ENCODE assay signal across 1 cellular context in the genomic region with DNA sequence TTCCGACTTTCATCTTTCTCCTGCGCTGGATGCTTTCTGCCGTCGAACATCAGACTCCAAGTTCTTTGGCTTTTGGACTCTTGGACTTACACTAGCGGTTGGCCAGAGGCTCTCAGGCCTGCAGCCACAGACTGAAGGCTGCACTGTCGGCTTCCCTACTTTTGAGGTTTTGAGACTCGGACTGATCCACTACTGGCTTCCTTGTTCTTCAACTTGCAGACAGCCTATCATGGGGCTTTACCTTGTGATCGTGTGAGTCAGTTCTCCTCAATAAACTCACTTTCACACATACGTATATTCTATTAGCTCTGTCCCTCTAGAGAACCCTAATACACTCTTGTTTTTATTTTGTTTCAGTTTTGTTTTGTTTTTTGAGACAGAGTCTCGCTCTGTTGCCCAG.
TF ChIP-seq lines count a peak whose summit lies in the region.

No MANE protein-coding gene starts in this region.

TF ChIP-seq in GM23338, 12 proteins besides CTCF, POLR2A, EP300 and RAD21:
- TF ChIP-seq, protein P1, sequence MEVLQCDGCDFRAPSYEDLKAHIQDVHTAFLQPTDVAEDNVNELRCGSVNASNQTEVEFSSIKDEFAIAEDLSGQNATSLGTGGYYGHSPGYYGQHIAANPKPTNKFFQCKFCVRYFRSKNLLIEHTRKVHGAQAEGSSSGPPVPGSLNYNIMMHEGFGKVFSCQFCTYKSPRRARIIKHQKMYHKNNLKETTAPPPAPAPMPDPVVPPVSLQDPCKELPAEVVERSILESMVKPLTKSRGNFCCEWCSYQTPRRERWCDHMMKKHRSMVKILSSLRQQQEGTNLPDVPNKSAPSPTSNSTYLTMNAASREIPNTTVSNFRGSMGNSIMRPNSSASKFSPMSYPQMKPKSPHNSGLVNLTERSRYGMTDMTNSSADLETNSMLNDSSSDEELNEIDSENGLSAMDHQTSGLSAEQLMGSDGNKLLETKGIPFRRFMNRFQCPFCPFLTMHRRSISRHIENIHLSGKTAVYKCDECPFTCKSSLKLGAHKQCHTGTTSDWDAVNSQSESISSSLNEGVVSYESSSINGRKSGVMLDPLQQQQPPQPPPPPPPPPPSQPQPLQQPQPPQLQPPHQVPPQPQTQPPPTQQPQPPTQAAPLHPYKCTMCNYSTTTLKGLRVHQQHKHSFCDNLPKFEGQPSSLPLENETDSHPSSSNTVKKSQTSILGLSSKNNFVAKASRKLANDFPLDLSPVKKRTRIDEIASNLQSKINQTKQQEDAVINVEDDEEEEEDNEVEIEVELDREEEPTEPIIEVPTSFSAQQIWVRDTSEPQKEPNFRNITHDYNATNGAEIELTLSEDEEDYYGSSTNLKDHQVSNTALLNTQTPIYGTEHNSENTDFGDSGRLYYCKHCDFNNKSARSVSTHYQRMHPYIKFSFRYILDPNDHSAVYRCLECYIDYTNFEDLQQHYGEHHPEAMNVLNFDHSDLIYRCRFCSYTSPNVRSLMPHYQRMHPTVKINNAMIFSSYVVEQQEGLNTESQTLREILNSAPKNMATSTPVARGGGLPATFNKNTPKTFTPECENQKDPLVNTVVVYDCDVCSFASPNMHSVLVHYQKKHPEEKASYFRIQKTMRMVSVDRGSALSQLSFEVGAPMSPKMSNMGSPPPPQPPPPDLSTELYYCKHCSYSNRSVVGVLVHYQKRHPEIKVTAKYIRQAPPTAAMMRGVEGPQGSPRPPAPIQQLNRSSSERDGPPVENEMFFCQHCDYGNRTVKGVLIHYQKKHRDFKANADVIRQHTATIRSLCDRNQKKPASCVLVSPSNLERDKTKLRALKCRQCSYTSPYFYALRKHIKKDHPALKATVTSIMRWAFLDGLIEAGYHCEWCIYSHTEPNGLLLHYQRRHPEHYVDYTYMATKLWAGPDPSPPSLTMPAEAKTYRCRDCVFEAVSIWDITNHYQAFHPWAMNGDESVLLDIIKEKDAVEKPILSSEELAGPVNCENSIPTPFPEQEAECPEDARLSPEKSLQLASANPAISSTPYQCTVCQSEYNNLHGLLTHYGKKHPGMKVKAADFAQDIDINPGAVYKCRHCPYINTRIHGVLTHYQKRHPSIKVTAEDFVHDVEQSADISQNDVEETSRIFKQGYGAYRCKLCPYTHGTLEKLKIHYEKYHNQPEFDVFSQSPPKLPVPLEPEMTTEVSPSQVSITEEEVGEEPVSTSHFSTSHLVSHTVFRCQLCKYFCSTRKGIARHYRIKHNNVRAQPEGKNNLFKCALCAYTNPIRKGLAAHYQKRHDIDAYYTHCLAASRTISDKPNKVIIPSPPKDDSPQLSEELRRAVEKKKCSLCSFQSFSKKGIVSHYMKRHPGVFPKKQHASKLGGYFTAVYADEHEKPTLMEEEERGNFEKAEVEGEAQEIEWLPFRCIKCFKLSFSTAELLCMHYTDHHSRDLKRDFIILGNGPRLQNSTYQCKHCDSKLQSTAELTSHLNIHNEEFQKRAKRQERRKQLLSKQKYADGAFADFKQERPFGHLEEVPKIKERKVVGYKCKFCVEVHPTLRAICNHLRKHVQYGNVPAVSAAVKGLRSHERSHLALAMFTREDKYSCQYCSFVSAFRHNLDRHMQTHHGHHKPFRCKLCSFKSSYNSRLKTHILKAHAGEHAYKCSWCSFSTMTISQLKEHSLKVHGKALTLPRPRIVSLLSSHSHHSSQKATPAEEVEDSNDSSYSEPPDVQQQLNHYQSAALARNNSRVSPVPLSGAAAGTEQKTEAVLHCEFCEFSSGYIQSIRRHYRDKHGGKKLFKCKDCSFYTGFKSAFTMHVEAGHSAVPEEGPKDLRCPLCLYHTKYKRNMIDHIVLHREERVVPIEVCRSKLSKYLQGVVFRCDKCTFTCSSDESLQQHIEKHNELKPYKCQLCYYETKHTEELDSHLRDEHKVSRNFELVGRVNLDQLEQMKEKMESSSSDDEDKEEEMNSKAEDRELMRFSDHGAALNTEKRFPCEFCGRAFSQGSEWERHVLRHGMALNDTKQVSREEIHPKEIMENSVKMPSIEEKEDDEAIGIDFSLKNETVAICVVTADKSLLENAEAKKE (CRISPR knock-in tag; IDR thresholded peaks at IDR 0.05) = no peak
- TF ChIP-seq, protein P2, sequence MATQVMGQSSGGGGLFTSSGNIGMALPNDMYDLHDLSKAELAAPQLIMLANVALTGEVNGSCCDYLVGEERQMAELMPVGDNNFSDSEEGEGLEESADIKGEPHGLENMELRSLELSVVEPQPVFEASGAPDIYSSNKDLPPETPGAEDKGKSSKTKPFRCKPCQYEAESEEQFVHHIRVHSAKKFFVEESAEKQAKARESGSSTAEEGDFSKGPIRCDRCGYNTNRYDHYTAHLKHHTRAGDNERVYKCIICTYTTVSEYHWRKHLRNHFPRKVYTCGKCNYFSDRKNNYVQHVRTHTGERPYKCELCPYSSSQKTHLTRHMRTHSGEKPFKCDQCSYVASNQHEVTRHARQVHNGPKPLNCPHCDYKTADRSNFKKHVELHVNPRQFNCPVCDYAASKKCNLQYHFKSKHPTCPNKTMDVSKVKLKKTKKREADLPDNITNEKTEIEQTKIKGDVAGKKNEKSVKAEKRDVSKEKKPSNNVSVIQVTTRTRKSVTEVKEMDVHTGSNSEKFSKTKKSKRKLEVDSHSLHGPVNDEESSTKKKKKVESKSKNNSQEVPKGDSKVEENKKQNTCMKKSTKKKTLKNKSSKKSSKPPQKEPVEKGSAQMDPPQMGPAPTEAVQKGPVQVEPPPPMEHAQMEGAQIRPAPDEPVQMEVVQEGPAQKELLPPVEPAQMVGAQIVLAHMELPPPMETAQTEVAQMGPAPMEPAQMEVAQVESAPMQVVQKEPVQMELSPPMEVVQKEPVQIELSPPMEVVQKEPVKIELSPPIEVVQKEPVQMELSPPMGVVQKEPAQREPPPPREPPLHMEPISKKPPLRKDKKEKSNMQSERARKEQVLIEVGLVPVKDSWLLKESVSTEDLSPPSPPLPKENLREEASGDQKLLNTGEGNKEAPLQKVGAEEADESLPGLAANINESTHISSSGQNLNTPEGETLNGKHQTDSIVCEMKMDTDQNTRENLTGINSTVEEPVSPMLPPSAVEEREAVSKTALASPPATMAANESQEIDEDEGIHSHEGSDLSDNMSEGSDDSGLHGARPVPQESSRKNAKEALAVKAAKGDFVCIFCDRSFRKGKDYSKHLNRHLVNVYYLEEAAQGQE (IDR thresholded peaks at IDR 0.05; ENCODE audit: unreplicated experiment) = no peak
- TF ChIP-seq CREB1 (CRISPR knock-in tag; IDR thresholded peaks at IDR 0.05; ENCODE audit: low read depth) = no peak
- no peak for TF ChIP-seq STAT1 (IDR thresholded peaks at IDR 0.05; ENCODE audit: unreplicated experiment)
- no peak for TF ChIP-seq ZNF331 (CRISPR knock-in tag; IDR thresholded peaks at IDR 0.05; ENCODE audit: low read depth)
- TF ChIP-seq, protein P3, sequence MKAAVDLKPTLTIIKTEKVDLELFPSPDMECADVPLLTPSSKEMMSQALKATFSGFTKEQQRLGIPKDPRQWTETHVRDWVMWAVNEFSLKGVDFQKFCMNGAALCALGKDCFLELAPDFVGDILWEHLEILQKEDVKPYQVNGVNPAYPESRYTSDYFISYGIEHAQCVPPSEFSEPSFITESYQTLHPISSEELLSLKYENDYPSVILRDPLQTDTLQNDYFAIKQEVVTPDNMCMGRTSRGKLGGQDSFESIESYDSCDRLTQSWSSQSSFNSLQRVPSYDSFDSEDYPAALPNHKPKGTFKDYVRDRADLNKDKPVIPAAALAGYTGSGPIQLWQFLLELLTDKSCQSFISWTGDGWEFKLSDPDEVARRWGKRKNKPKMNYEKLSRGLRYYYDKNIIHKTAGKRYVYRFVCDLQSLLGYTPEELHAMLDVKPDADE (IDR thresholded peaks at IDR 0.05) = no peak
- no peak for TF ChIP-seq NANOG (IDR thresholded peaks at IDR 0.05; ENCODE audit: borderline replicate concordance)
- TF ChIP-seq ZNF114 (CRISPR knock-in tag; IDR thresholded peaks at IDR 0.05) = no peak
- TF ChIP-seq EZH2phosphoT487 (IDR thresholded peaks at IDR 0.05; ENCODE audit: unreplicated experiment) = no peak
- TF ChIP-seq JUNB (IDR thresholded peaks at IDR 0.05; ENCODE audit: unreplicated experiment) = no peak
- TF ChIP-seq POLR2AphosphoS5 (IDR thresholded peaks at IDR 0.05; ENCODE audit: low read depth) = no peak
- no peak for TF ChIP-seq EZH2 (IDR thresholded peaks at IDR 0.05; ENCODE audit: low read depth, unreplicated experiment)
